ENCODE assay signal across 18 cellular contexts in genomic region chr12:120882055-120882555, GRCh38. TPM values are rescaled to one million over a fixed set of nuclear protein-coding genes. Genes with fewer than 3 reads are reported as not detected.
DNase-seq lines count a peak whose midpoint lies in the region; ATAC-seq, FAIRE-seq and TF ChIP-seq lines count a peak whose summit lies in the region.
"Had no signal": no experiment of that assay in that cellular context is flagged by ENCODE, and none has a peak within 500 bp of the region (broad histone marks: within the 10 kb centered on the region; RNA-seq: fewer than 3 reads in every experiment).

No MANE protein-coding gene starts in this region.

- TF ChIP-seq EP300 in HepG2 (IDR thresholded peaks at IDR 0.05; ENCODE audit: low read depth in 2 of 2, low read length in 2 of 2) (no peak), HepG2 (CRISPR knock-in tag; IDR thresholded peaks at IDR 0.05; ENCODE audit: borderline replicate concordance) (no peak)

- ATAC-seq in HepG2 (no peak), right lobe of liver (no peak), memory B cell (ENCODE audit: low read depth) (no peak)
- ATAC-seq in CD8-positive, alpha-beta T cell = no peak
- ATAC-seq: GM12878 had no signal

- intact Hi-C loops in HepG2 (cut with micrococcal nuclease; ENCODE audit: unreplicated experiment) = no loop called here
- intact Hi-C loops in right lobe of liver (cut with DNase I) = no loop called here
- intact Hi-C loops in CD8-positive, alpha-beta T cell (cut with DNase I, micrococcal nuclease) = no loop called here

- H4K20me1 ChIP-seq in HepG2 (ENCODE audit: insufficient read depth, low read length) = no peaks in the 10 kb centered on the region

- H3K9me3 Mint-ChIP-seq in memory B cell = no peaks in the 10 kb centered on the region
- no peaks in the 10 kb centered on the region for H3K9me3 Mint-ChIP-seq in CD8-positive, alpha-beta T cell
- H3K9me3 Mint-ChIP-seq: CD8-positive, alpha-beta memory T cell; HFFc6 had no signal

- 88% methylated on average over 1 of the region's 1 CpG for WGBS in HepG2 (ENCODE audit: low lambda C conversion rate)
- WGBS in right lobe of liver (ENCODE audit: insufficient coverage, low coverage, low lambda C conversion rate, missing lambda C conversion rate) = 100% methylated on average over 1 of the region's 1 CpG

- H3K4me2 ChIP-seq in HepG2 (ENCODE audit: low read depth, low read length) = no peak overlapping the region
- H3K4me2 ChIP-seq: BLaER1 treated with 17β-estradiol and CSF1 and Interleukin-3, amounts not matched to agents 10 nM and 100 nM had no signal

- no peak overlapping the region for H2AFZ ChIP-seq in HepG2 (ENCODE audit: low read length)
- H2AFZ ChIP-seq: GM23248 had no signal

- H3K79me2 ChIP-seq in HepG2 (ENCODE audit: insufficient read depth, low read length) = peaks cover 60% of the 10 kb centered on the region

- H3K27ac Mint-ChIP-seq in memory B cell = peak overlapping the region; percentile 25
- H3K27ac Mint-ChIP-seq in CD8-positive, alpha-beta T cell = no peak overlapping the region
- H3K27ac Mint-ChIP-seq: B cell, HFFc6 had no signal

- TF ChIP-seq POLR2A in HepG2 (IDR thresholded peaks at IDR 0.05; ENCODE audit: insufficient read depth in 1 of 2, low read depth in 2 of 2, low read length in 2 of 2) (no peak), right lobe of liver (IDR thresholded peaks at IDR 0.05) (no peak)

- H3K9me3 ChIP-seq in HepG2 (ENCODE audit: low read length) = no peaks in the 10 kb centered on the region
- H3K9me3 ChIP-seq in right lobe of liver = no peaks in the 10 kb centered on the region
- H3K9me3 ChIP-seq in HEK293 (ENCODE audit: control insufficient read depth, insufficient read depth, low read depth, low read length) = no peaks in the 10 kb centered on the region
- no peaks in the 10 kb centered on the region for H3K9me3 ChIP-seq in CD8-positive, alpha-beta T cell (ENCODE audit: low read length)
- H3K9me3 ChIP-seq: HAP-1 had no signal

- no peaks in the 10 kb centered on the region for H3K27me3 ChIP-seq in HepG2 (ENCODE audit: control insufficient read depth in 1 of 2, insufficient read depth in 2 of 2, low read length in 2 of 2)
- H3K27me3 ChIP-seq in right lobe of liver = no peaks in the 10 kb centered on the region
- H3K27me3 ChIP-seq in CD8-positive, alpha-beta T cell (ENCODE audit: insufficient read depth, low read length) = no peaks in the 10 kb centered on the region
- H3K27me3 ChIP-seq: BLaER1 treated with 17β-estradiol and CSF1 and Interleukin-3, amounts not matched to agents 10 nM and 100 nM had no signal

- TF ChIP-seq CTCF in HepG2 (CRISPR knock-in tag; IDR thresholded peaks at IDR 0.05) (no peak), right lobe of liver (IDR thresholded peaks at IDR 0.05) (no peak), HEK293 (tag by site-specific recombination; IDR thresholded peaks at IDR 0.05) (no peak)
- no peak for TF ChIP-seq CTCF in CD8-positive, alpha-beta T cell (IDR thresholded peaks at IDR 0.05)

- no peaks in the 10 kb centered on the region for H3K36me3 ChIP-seq in HepG2 (replicated peaks in 1 of 2; ENCODE audit: control insufficient read depth in 1 of 2, insufficient read depth in 2 of 2, low read length in 2 of 2)
- H3K36me3 ChIP-seq in right lobe of liver = no peaks in the 10 kb centered on the region
- H3K36me3 ChIP-seq in HEK293 (ENCODE audit: control insufficient read depth in 2 of 2, insufficient read depth in 1 of 2, low read length in 2 of 2) = no peaks in the 10 kb centered on the region; a peak in 1 of 3 replicates
- no peaks in the 10 kb centered on the region for H3K36me3 ChIP-seq in CD8-positive, alpha-beta T cell (ENCODE audit: insufficient read depth, low read length)
- H3K36me3 ChIP-seq: HAP-1 had no signal

- TF ChIP-seq RAD21 in HepG2 (CRISPR knock-in tag; IDR thresholded peaks at IDR 0.05) = no peak

- peaks cover 40% of the 10 kb centered on the region for H3K4me1 Mint-ChIP-seq in memory B cell
- H3K4me1 Mint-ChIP-seq in CD8-positive, alpha-beta T cell (ENCODE audit: low read depth) = peaks cover 67% of the 10 kb centered on the region

- peaks cover 7% of the 10 kb centered on the region for H3K36me3 Mint-ChIP-seq in memory B cell
- H3K36me3 Mint-ChIP-seq in CD8-positive, alpha-beta T cell = peaks cover 18% of the 10 kb centered on the region

- H3K4me1 ChIP-seq in HepG2 (ENCODE audit: insufficient read depth, low read length) (no peaks in the 10 kb centered on the region), right lobe of liver (peaks cover 0 to 18% (median 1%) of the 10 kb centered on the region in 4 donors), HEK293 (ENCODE audit: control insufficient read depth, insufficient read depth, low read length) (peaks cover 7% of the 10 kb centered on the region)
- peaks cover 25% of the 10 kb centered on the region for H3K4me1 ChIP-seq in CD8-positive, alpha-beta T cell (ENCODE audit: insufficient read depth, low read length)

- POLR2A ChIA-PET in HepG2 (lab: Yijun Ruan, JAX) = no interaction called here
- POLR2A ChIA-PET in HEK293 (lab: Yijun Ruan, JAX) = no interaction called here
- POLR2A ChIA-PET in CD8-positive, alpha-beta T cell (lab: Charles Lee) = no interaction called here

- no peak overlapping the region for H3K27ac ChIP-seq in HepG2 (ENCODE audit: extremely low read length, insufficient read depth, low read length)
- H3K27ac ChIP-seq in right lobe of liver = no peak overlapping the region
- no peak overlapping the region for H3K27ac ChIP-seq in HEK293 (ENCODE audit: extremely low read depth, low read depth, low read length)
- no peak overlapping the region for H3K27ac ChIP-seq in CD8-positive, alpha-beta T cell (ENCODE audit: low read depth, low read length)
- H3K27ac ChIP-seq: BLaER1 treated with 17β-estradiol and CSF1 and Interleukin-3, amounts not matched to agents 10 nM and 100 nM; GM23248 had no signal

- CTCF ChIA-PET in HepG2 (lab: Yijun Ruan, JAX; ENCODE audit: low intra/inter-chr PET ratio, low total read pairs) = no interaction called here
- CTCF ChIA-PET in HEK293 (lab: Yijun Ruan, JAX) = interaction anchor here (0.7 kb wide), 2 partner anchors 34 to 126 kb away, joined by 3 read pairs; no protein-coding TSS in a partner anchor
- CTCF ChIA-PET in CD8-positive, alpha-beta T cell (lab: Charles Lee) = interaction anchor here (1.3 kb wide), 1 partner anchor 13 kb away, joined by 3 read pairs; no protein-coding TSS in a partner anchor

- no peak overlapping the region for H3K4me3 Mint-ChIP-seq in memory B cell
- no peak overlapping the region for H3K4me3 Mint-ChIP-seq in CD8-positive, alpha-beta T cell
- H3K4me3 Mint-ChIP-seq: B cell; CD8-positive, alpha-beta memory T cell; HFFc6 had no signal

- H3K9ac ChIP-seq in HepG2 (ENCODE audit: insufficient read depth, low read depth, low read length) = no peak overlapping the region
- H3K9ac ChIP-seq: BLaER1 treated with 17β-estradiol and CSF1 and Interleukin-3, amounts not matched to agents 10 nM and 100 nM; GM23248 had no signal

- no TSS peak for BruUV-seq in HepG2 (replicated peaks; lab: Mats Ljungman, UMichigan)

- FAIRE-seq in HepG2 (lab: Jason Lieb, UNC) = no peak
- FAIRE-seq: GM12878 had no signal

- H3K4me3 ChIP-seq in HepG2 (replicated peaks in 1 of 3; ENCODE audit: insufficient read depth in 1 of 3, low read depth in 2 of 3, low read length in 3 of 3) (no peak overlapping the region), right lobe of liver (no peak overlapping the region), HEK293 (ENCODE audit: low read depth, low read length) (no peak overlapping the region)
- H3K4me3 ChIP-seq in CD8-positive, alpha-beta T cell (ENCODE audit: low read depth, low read length) = no peak overlapping the region
- H3K4me3 ChIP-seq: BLaER1 treated with 17β-estradiol and CSF1 and Interleukin-3, amounts not matched to agents 10 nM and 100 nM; GM12878; GM23248; HAP-1 had no signal

- DNase-seq in HepG2 (ENCODE audit: low spot score) = no peak
- no peak for DNase-seq in right lobe of liver
- no peak for DNase-seq in memory B cell (ENCODE audit: low spot score in 2 of 2)
- no peak for DNase-seq in NCI-H1930 (lab: John Stamatoyannopoulos, UW)
- DNase-seq in CD8-positive, alpha-beta T cell = no peak
- DNase-seq: CD8-positive, alpha-beta memory T cell; COR-L47; DMS 273 treated with DMSO at 0.1 percent for 48 hours; DMS53; DND-41; EL; GM23248; HFFc6 had no signal

- H3K27me3 Mint-ChIP-seq in memory B cell = no peaks in the 10 kb centered on the region
- H3K27me3 Mint-ChIP-seq in CD8-positive, alpha-beta T cell (ENCODE audit: low read depth) = no peaks in the 10 kb centered on the region
- H3K27me3 Mint-ChIP-seq: B cell; CD8-positive, alpha-beta memory T cell had no signal

- in situ Hi-C loops in HepG2 (cut with HindIII; ENCODE audit: extremely low pct_ligation_motif_present, low pct_unique_long_range_greater_than_20kb) = no loop called here

TF ChIP-seq in HepG2, 621 proteins besides CTCF, POLR2A, EP300 and RAD21 (continues in another document):
- TF ChIP-seq KDM4B (CRISPR knock-in tag; IDR thresholded peaks at IDR 0.05) (no peak), MAFF (IDR thresholded peaks at IDR 0.05; ENCODE audit: low read depth, low read length) (no peak)

TF ChIP-seq in HEK293, 187 proteins besides CTCF, POLR2A, EP300 and RAD21 (continues in another document):
- no peak for TF ChIP-seq ZNF561 (tag by site-specific recombination; IDR thresholded peaks at IDR 0.05; ENCODE audit: borderline replicate concordance)

RNA-seq across cellular contexts. Expression of gene SPPL3, which starts 22.1 kb away (rescaled TPM):
- 6.6 and 9.1 TPM in 2 replicates for total RNA-seq in HepG2 (2016; rRNA removed; fragmentation: Illumina TruSeq; extraction: Trizol)
- total RNA-seq in HepG2 (2016; cell fraction: cytosol; rRNA removed; fragmentation: Illumina TruSeq; extraction: Trizol; ENCODE audit: low read depth) = 16.1 and 16.2 TPM in 2 replicates
- total RNA-seq in HepG2 (2016; cell fraction: insoluble cytoplasmic fraction; rRNA removed; fragmentation: Illumina TruSeq; extraction: Trizol) = 5.8 and 9.4 TPM in 2 replicates
- 9.0 and 12.3 TPM in 2 replicates for total RNA-seq in HepG2 (2016; cell fraction: membrane; rRNA removed; fragmentation: Illumina TruSeq; extraction: Trizol)
- 11.6 and 15.6 TPM in 2 replicates for total RNA-seq in HepG2 (2016; cell fraction: nucleus; rRNA removed; fragmentation: Illumina TruSeq; extraction: Trizol)
- polyA plus RNA-seq in HepG2 (2011; rRNA removed) = 8.9 and 10.8 TPM in 2 replicates
- polyA plus RNA-seq in HepG2 (2011; cell fraction: cytosol; rRNA removed) = 9.6 and 10.2 TPM in 2 replicates
- 8.3 and 9.2 TPM in 2 replicates for polyA plus RNA-seq in HepG2 (2011; cell fraction: nucleus; rRNA removed)
- polyA plus RNA-seq in HepG2 (2012) = 15.1 and 20.8 TPM in 2 replicates
- polyA plus RNA-seq in HepG2 (2016; cell fraction: cytosol; fragmentation: Illumina TruSeq; extraction: Trizol; ENCODE audit: low read depth) = 10.5 and 11.9 TPM in 2 replicates
- 20.3 and 26.4 TPM in 2 replicates for polyA plus RNA-seq in HepG2 (2016; cell fraction: insoluble cytoplasmic fraction; fragmentation: Illumina TruSeq; extraction: Trizol; ENCODE audit: low read depth)
- polyA plus RNA-seq in HepG2 (2016; cell fraction: membrane; fragmentation: Illumina TruSeq; extraction: Trizol; ENCODE audit: low read depth) = 27.5 and 28.3 TPM in 2 replicates
- polyA plus RNA-seq in HepG2 (2016; cell fraction: nucleus; fragmentation: Illumina TruSeq; extraction: Trizol; ENCODE audit: insufficient read depth, low read depth) = 33.3 and 34.0 TPM in 2 replicates
- polyA minus RNA-seq in HepG2 (2011; rRNA and poly(A)+ RNA removed; ENCODE audit: low replicate concordance) = 42.1 and 63.4 TPM in 2 replicates
- polyA minus RNA-seq in HepG2 (2011; cell fraction: cytosol; rRNA and poly(A)+ RNA removed) = 18.7 and 19.3 TPM in 2 replicates
- polyA minus RNA-seq in HepG2 (2011; cell fraction: nucleus; rRNA and poly(A)+ RNA removed) = 14.2 and 16.1 TPM in 2 replicates
- 10 to 100 TPM; 10.7 to 26.6 (median 16.9) TPM for total RNA-seq in right lobe of liver
- total RNA-seq in CD8-positive, alpha-beta T cell = 10 to 100 TPM; 42.3 to 42.9 TPM

Comparison
In these comparisons a context has a peak if more than half of its experiments do, and no peak if none do; other contexts are left out.
1. Of the 63 proteins assayed by ChIP-seq in both HepG2 and HEK293: peak only in HepG2: none; only in HEK293: PRDM4 and ZNF792; in both: none; in neither: 61.